8 cellular contexts compared by ENCODE assay signal in genomic region chr22:36860821-36861659, GRCh38.
DNase-seq lines count a peak whose midpoint lies in the region; ATAC-seq lines count a peak whose summit lies in the region.

Gene NCF4 (plus strand): TSS chr22:36861006. CDS start chr22:36861172, 166 bp downstream.

- peak; percentile 62 for ATAC-seq in HG03103 (IDR thresholded peaks at IDR 0.05; ENCODE audit: low read depth, unreplicated experiment)

- DNase-seq in activated naive CD4-positive, alpha-beta T cell treated with Interleukin-2 at 50 U/mL for 16 hours, result peak; percentile 48
- DNase-seq in activated naive CD4-positive, alpha-beta T cell treated with anti-CD3 and anti-CD28 coated beads, Interleukin-2, amount 50 U/mL, for 16 hours, result no peak
- DNase-seq in UCSD-AML1 (lab: John Stamatoyannopoulos, UW; ENCODE audit: unreplicated experiment), result peak; percentile 86
- DNase-seq in germinal center (ENCODE audit: low spot score), result peak; percentile 91
- DNase-seq in stimulated activated CD4-positive, alpha-beta T cell treated with anti-CD3 and anti-CD28 coated beads, Interleukin-2, amount 100 ng/mL, for 24 hours, result peak; percentile 39 to 43
- DNase-seq in epidermal melanocyte (ENCODE audit: insufficient read length, low spot score), result no peak
- DNase-seq in NCI-H1417 treated with DMSO at 0.1 percent for 48 hours (lab: John Stamatoyannopoulos, UW), result no peak

Comparison
In these comparisons a context has a peak if more than half of its experiments do, and no peak if none do; other contexts are left out.
1. DNase-seq: peak in activated naive CD4-positive, alpha-beta T cell treated with Interleukin-2 at 50 U/mL for 16 hours (single experiment), UCSD-AML1 (single experiment), germinal center (single experiment) and stimulated activated CD4-positive, alpha-beta T cell treated with anti-CD3 and anti-CD28 coated beads, Interleukin-2, amount 100 ng/mL, for 24 hours (2 of 2); none in activated naive CD4-positive, alpha-beta T cell treated with anti-CD3 and anti-CD28 coated beads, Interleukin-2, amount 50 U/mL, for 16 hours (single experiment), epidermal melanocyte (single experiment) and NCI-H1417 treated with DMSO at 0.1 percent for 48 hours (single experiment).